In the genomic region with DNA sequence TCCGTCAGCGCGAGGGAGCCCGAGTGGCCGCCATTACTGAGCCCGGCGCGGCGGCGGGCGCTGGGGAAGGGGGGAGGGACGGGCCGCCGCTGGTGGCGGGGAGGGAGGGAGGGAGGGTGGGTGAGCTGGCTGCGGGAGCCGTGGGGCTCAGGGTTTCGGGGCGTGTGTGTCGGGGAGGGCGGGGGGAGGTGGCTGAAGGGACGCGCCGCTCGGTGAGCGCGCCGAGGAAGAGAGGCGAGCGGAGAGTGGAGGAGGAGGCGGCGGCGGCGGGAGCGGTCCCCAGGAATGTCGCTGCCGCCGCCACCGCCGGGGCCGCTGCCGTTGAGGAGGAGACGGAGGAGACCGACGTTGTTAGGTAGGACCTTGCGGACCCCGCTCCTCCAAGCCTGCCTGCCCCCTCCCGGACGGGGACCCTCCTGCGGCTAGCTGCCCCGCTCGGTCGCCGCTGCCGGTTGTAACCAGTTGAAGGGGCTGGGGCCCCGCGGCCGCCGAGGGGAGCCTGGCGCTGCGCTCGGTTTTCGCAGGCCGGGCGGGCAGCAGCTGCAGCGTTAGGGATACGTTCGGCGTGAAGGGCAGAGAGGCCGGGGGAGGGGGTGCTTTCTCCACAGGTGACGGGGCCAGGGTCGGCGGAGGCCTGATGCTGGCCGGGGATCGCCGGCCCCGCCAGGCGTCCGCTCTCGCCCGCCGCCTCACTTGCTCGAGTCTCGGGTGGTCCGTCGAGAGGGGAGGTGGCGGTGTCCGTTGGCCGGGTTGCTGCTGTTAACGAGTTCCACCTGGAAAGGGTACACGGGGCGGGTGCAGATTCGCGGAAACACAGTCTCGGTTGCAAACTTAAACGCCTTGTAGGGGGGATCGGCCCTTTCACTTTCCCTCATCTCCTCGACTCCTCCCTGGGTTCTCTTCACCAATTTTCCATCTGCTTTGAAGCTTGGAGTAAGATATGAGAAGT, we compare ENCODE assay signal across 8 cellular contexts. TPM values are rescaled to one million over a fixed set of nuclear protein-coding genes. Genes with fewer than 3 reads are reported as not detected.
A peak's percentile ranks its signal among the peaks of the same experiment; 100 is the strongest.
DNase-seq lines count a peak whose midpoint lies in the region; ATAC-seq, FAIRE-seq and TF ChIP-seq lines count a peak whose summit lies in the region.

ARHGAP5 (plus strand) TSS at position 224 of the 949 bp plus-strand sequence. CDS start 13,366 bp downstream, outside the sequence.

- POLR2A ChIA-PET in HEK293 (lab: Yijun Ruan, JAX) (interaction anchor here (0.5 to 3.2 kb wide), 27 partner anchors 8 to 1074 kb away, joined by 3 to 36 read pairs (median 4); partner anchors contain the start of genes HEATR5A, RNU6-7 and RNU6-8), HepG2 (lab: Yijun Ruan, JAX) (interaction anchor here (0.8 to 3.0 kb wide), 35 partner anchors 8 to 657 kb away, joined by 3 to 89 read pairs (median 4); partner anchors contain the start of genes DTD2, HEATR5A, RNU6-7 and RNU6-8)

- H3K79me2 ChIP-seq in HepG2 (ENCODE audit: insufficient read depth, low read length) = peaks cover 51% of the 10 kb centered on the region

- H3K9me3 ChIP-seq in HEK293 (ENCODE audit: control insufficient read depth, insufficient read depth, low read depth, low read length) (no peaks in the 10 kb centered on the region), colonic mucosa (no peaks in the 10 kb centered on the region), HepG2 (ENCODE audit: low read length) (no peaks in the 10 kb centered on the region)

- peak; percentile 61 for ATAC-seq in HepG2

- H3K4me1 ChIP-seq in HEK293 (ENCODE audit: control insufficient read depth, insufficient read depth, low read length) (peaks cover 14% of the 10 kb centered on the region), colonic mucosa (peaks cover 3% of the 10 kb centered on the region), HepG2 (ENCODE audit: insufficient read depth, low read length) (peaks cover 47% of the 10 kb centered on the region)

- TF ChIP-seq RAD21 in HepG2 (CRISPR knock-in tag; IDR thresholded peaks at IDR 0.05) = peak; percentile 71

- TF ChIP-seq POLR2A in GM10847 (IDR thresholded peaks at IDR 0.05; ENCODE audit: extremely low read depth, insufficient read length) (peak; percentile 24), HepG2 (IDR thresholded peaks at IDR 0.05; ENCODE audit: insufficient read depth in 1 of 2, low read depth in 2 of 2, low read length in 2 of 2) (peak in 1 of 2 experiments; percentile 80; a peak in 2 of 4 replicates)

- in situ Hi-C loops in HepG2 (cut with HindIII; ENCODE audit: extremely low pct_ligation_motif_present, low pct_unique_long_range_greater_than_20kb) = loop anchor here (5.0 kb wide), 2 partner anchors 125 to 485 kb away; partner anchors contain the start of genes RNU6-7 and RNU6-8

- H3K27me3 ChIP-seq in colonic mucosa (no peaks in the 10 kb centered on the region), HepG2 (ENCODE audit: control insufficient read depth in 1 of 2, insufficient read depth in 2 of 2, low read length in 2 of 2) (peaks cover 0 to 6% of the 10 kb centered on the region in 2 experiments; a peak in 1 of 5 replicates)

- H3K4me3 ChIP-seq in HEK293 (ENCODE audit: low read depth, low read length) (peak within 1 kb of the TSS; percentile 88), colonic mucosa (peak within 1 kb of the TSS; percentile 85), HepG2 (replicated peaks in 1 of 3; ENCODE audit: insufficient read depth in 1 of 3, low read depth in 2 of 3, low read length in 3 of 3) (peak within 1 kb of the TSS; percentile 90 to 99 (median 99))

- peak within 1 kb of the TSS; percentile 97 for H2AFZ ChIP-seq in HepG2 (ENCODE audit: low read length)

- peak; percentile 84 for TF ChIP-seq CTCF in HEK293 (tag by site-specific recombination; IDR thresholded peaks at IDR 0.05)
- TF ChIP-seq CTCF in colonic mucosa (IDR thresholded peaks at IDR 0.05) = no peak
- TF ChIP-seq CTCF in HepG2 (CRISPR knock-in tag; IDR thresholded peaks at IDR 0.05) = peak; percentile 44

- no TSS peak for BruUV-seq in HepG2 (replicated peaks; lab: Mats Ljungman, UMichigan)

- peaks cover 30% of the 10 kb centered on the region for H4K20me1 ChIP-seq in HepG2 (ENCODE audit: insufficient read depth, low read length)

- CTCF ChIA-PET in HEK293 (lab: Yijun Ruan, JAX) = interaction anchor here (0.7 to 1.5 kb wide), 4 partner anchors 81 to 177 kb away, joined by 3 to 7 read pairs (median 5); no protein-coding TSS in a partner anchor
- CTCF ChIA-PET in HepG2 (lab: Yijun Ruan, JAX; ENCODE audit: low intra/inter-chr PET ratio, low total read pairs) = interaction anchor here (7.8 kb wide), 1 partner anchor 176 kb away, joined by 216 read pairs; no protein-coding TSS in a partner anchor

- peak; percentile 88 for DNase-seq in NCI-H1092 treated with DMSO at 0.1 percent for 48 hours (lab: John Stamatoyannopoulos, UW)
- DNase-seq in activated CD4-positive, alpha-beta T cell treated with anti-CD3 and anti-CD28 coated beads for 1 hour = peak; percentile 56
- DNase-seq in colonic mucosa = peak; percentile 56
- peak; percentile 58 for DNase-seq in HepG2 (ENCODE audit: low spot score)
- peak; percentile 67 to 70 for DNase-seq in stimulated activated CD4-positive, alpha-beta T cell treated with anti-CD3 and anti-CD28 coated beads, Interleukin-4, amount 100 ng/mL, for 4 hours
- DNase-seq in GOT3 (lab: John Stamatoyannopoulos, UW) = no peak

- FAIRE-seq in HepG2 (lab: Jason Lieb, UNC) = no peak

- H3K4me2 ChIP-seq in HepG2 (ENCODE audit: low read depth, low read length) = peak within 1 kb of the TSS; percentile 93

- H3K27ac ChIP-seq in HEK293 (ENCODE audit: extremely low read depth, low read depth, low read length) (peak within 1 kb of the TSS; percentile 99), colonic mucosa (peak within 1 kb of the TSS; percentile 99), HepG2 (ENCODE audit: extremely low read length, insufficient read depth, low read length) (peak within 1 kb of the TSS; percentile 86)

- H3K9ac ChIP-seq in colonic mucosa (ENCODE audit: low read depth in 2 of 2, low read length in 2 of 2) (peak within 1 kb of the TSS; percentile 98 to 99), HepG2 (ENCODE audit: insufficient read depth, low read depth, low read length) (peak within 1 kb of the TSS; percentile 98)

- TF ChIP-seq EP300 in HepG2 (IDR thresholded peaks at IDR 0.05; ENCODE audit: low read depth in 2 of 2, low read length in 2 of 2) = no peak
- no peak for TF ChIP-seq EP300 in HepG2 (CRISPR knock-in tag; IDR thresholded peaks at IDR 0.05; ENCODE audit: borderline replicate concordance)

- WGBS in HepG2 (ENCODE audit: low lambda C conversion rate) = 2% methylated on average over 88 of the region's 98 CpGs

- intact Hi-C loops in colonic mucosa (cut with DNase I) (loop anchor here (5.0 to 10.0 kb wide), 2 partner anchors 125 to 133 kb away; partner anchors contain the start of genes RNU6-7 and RNU6-8), HepG2 (cut with micrococcal nuclease; ENCODE audit: unreplicated experiment) (loop anchor here (1.0 to 5.0 kb wide), 7 partner anchors 10 to 1510 kb away; partner anchors contain the start of gene HEATR5A)

- no peaks in the 10 kb centered on the region for H3K36me3 ChIP-seq in HEK293 (ENCODE audit: control insufficient read depth in 2 of 2, insufficient read depth in 1 of 2, low read length in 2 of 2)
- no peaks in the 10 kb centered on the region for H3K36me3 ChIP-seq in colonic mucosa
- H3K36me3 ChIP-seq in HepG2 (replicated peaks in 1 of 2; ENCODE audit: control insufficient read depth in 1 of 2, insufficient read depth in 2 of 2, low read length in 2 of 2) = no peaks in the 10 kb centered on the region

TF ChIP-seq in HepG2, 621 proteins besides CTCF, POLR2A, EP300 and RAD21 (continues in another document):
- TF ChIP-seq SMYD3 (CRISPR knock-in tag; IDR thresholded peaks at IDR 0.05) (0 out of 2 replicates have a peak, but pooled peaks have one; percentile 67), MEIS2 (CRISPR knock-in tag; IDR thresholded peaks at IDR 0.05) (peak; percentile 62)

RNA-seq across cellular contexts. Expression of gene ARHGAP5, which starts in this region (rescaled TPM):
- total RNA-seq in colonic mucosa = 100 to 1,000 TPM in 1 of 2 donors, 10 to 100 TPM in 1; 77.8 to 140 TPM
- total RNA-seq in HepG2 (2016; rRNA removed; fragmentation: Illumina TruSeq; extraction: Trizol) = 144 and 251 TPM in 2 replicates
- 107 and 120 TPM in 2 replicates for total RNA-seq in HepG2 (2016; cell fraction: cytosol; rRNA removed; fragmentation: Illumina TruSeq; extraction: Trizol; ENCODE audit: low read depth)
- total RNA-seq in HepG2 (2016; cell fraction: insoluble cytoplasmic fraction; rRNA removed; fragmentation: Illumina TruSeq; extraction: Trizol) = 143 and 234 TPM in 2 replicates
- total RNA-seq in HepG2 (2016; cell fraction: membrane; rRNA removed; fragmentation: Illumina TruSeq; extraction: Trizol) = 251 and 354 TPM in 2 replicates
- 126 and 127 TPM in 2 replicates for total RNA-seq in HepG2 (2016; cell fraction: nucleus; rRNA removed; fragmentation: Illumina TruSeq; extraction: Trizol)
- polyA plus RNA-seq in HepG2 (2011; rRNA removed) = 33.2 and 33.7 TPM in 2 replicates
- 9.5 and 23.4 TPM in 2 replicates for polyA plus RNA-seq in HepG2 (2011; cell fraction: cytosol; rRNA removed)
- polyA plus RNA-seq in HepG2 (2011; cell fraction: nucleus; rRNA removed) = 16.4 and 21.5 TPM in 2 replicates
- 66.9 and 68.2 TPM in 2 replicates for polyA plus RNA-seq in HepG2 (2012)
- 7.1 and 8.7 TPM in 2 replicates for polyA plus RNA-seq in HepG2 (2016; cell fraction: cytosol; fragmentation: Illumina TruSeq; extraction: Trizol; ENCODE audit: low read depth)
- 97.2 and 109 TPM in 2 replicates for polyA plus RNA-seq in HepG2 (2016; cell fraction: insoluble cytoplasmic fraction; fragmentation: Illumina TruSeq; extraction: Trizol; ENCODE audit: low read depth)
- polyA plus RNA-seq in HepG2 (2016; cell fraction: membrane; fragmentation: Illumina TruSeq; extraction: Trizol; ENCODE audit: low read depth) = 24.4 and 27.7 TPM in 2 replicates
- 58.3 and 60.5 TPM in 2 replicates for polyA plus RNA-seq in HepG2 (2016; cell fraction: nucleus; fragmentation: Illumina TruSeq; extraction: Trizol; ENCODE audit: insufficient read depth, low read depth)
- 32.3 and 33.4 TPM in 2 replicates for polyA minus RNA-seq in HepG2 (2011; rRNA and poly(A)+ RNA removed; ENCODE audit: low replicate concordance)
- polyA minus RNA-seq in HepG2 (2011; cell fraction: cytosol; rRNA and poly(A)+ RNA removed) = 126 and 147 TPM in 2 replicates
- polyA minus RNA-seq in HepG2 (2011; cell fraction: nucleus; rRNA and poly(A)+ RNA removed) = 187 and 220 TPM in 2 replicates
